In genomic region chr19:14520543-14520942, GRCh38 we compare ENCODE assay signal across 13 cellular contexts. TPM values are rescaled to one million over a fixed set of nuclear protein-coding genes. Genes with fewer than 3 reads are reported as not detected.
DNase-seq lines count a peak whose midpoint lies in the region; ATAC-seq, FAIRE-seq and TF ChIP-seq lines count a peak whose summit lies in the region.
"Had no signal": no experiment of that assay in that cellular context is flagged by ENCODE, and none has a peak within 500 bp of the region (broad histone marks: within the 10 kb centered on the region; RNA-seq: fewer than 3 reads in every experiment).

No MANE protein-coding gene starts in this region.

- H3K27ac Mint-ChIP-seq in CD4-positive, alpha-beta memory T cell: peak overlapping the region; percentile 93 to 99 (median 99)

- H2BK5ac ChIP-seq in neuronal stem cell (ENCODE audit: low read length): no peak overlapping the region

- H4K8ac ChIP-seq in neuronal stem cell (ENCODE audit: low read depth, low read length): no peak overlapping the region

- intact Hi-C loops in CD4-positive, alpha-beta memory T cell (cut with micrococcal nuclease): loop anchor here (10.0 kb wide), 1 partner anchor 676 kb away; no protein-coding TSS in a partner anchor
- intact Hi-C loops in K562 (cut with micrococcal nuclease): no loop called here

- H3K18ac ChIP-seq in neuronal stem cell (ENCODE audit: low read length): no peak overlapping the region

- peaks cover 18 to 27% of the 10 kb centered on the region in 2 donors for H3K36me3 Mint-ChIP-seq in CD4-positive, alpha-beta memory T cell

- H3K9me1 ChIP-seq in K562 (ENCODE audit: control insufficient read depth, insufficient read depth, low read length): no peaks in the 10 kb centered on the region

- H3K4me3 ChIP-seq in CD4-positive, alpha-beta memory T cell (ENCODE audit: low read length in 2 of 2): no peak overlapping the region
- H3K4me3 ChIP-seq in Loucy (ENCODE audit: low read length, poor library complexity, severe bottlenecking) (no peak overlapping the region), K562 (no peak overlapping the region), neuronal stem cell (ENCODE audit: low read length in 2 of 2) (no peak overlapping the region)
- H3K4me3 ChIP-seq: MG63 had no signal

- no peak for TF ChIP-seq EP300 in K562 (IDR thresholded peaks at IDR 0.05; ENCODE audit: low read length)

- H3K79me2 ChIP-seq in Loucy (ENCODE audit: insufficient read depth, low read length) (peaks cover 26% of the 10 kb centered on the region), K562 (ENCODE audit: control insufficient read depth, insufficient read depth, low read length) (peaks cover 30% of the 10 kb centered on the region)

- TF ChIP-seq POLR2A in K562 (conservative IDR thresholded peaks at IDR 0.05): no peak

- no peak overlapping the region for H2BK120ac ChIP-seq in neuronal stem cell (ENCODE audit: low read depth, low read length)

- H3K4me3 Mint-ChIP-seq in CD4-positive, alpha-beta memory T cell: peak overlapping the region in 4 of 8 donors; percentile 18 to 98 (median 46)

- ATAC-seq in K562: no peak
- ATAC-seq in HG02588 (IDR thresholded peaks at IDR 0.05; ENCODE audit: unreplicated experiment): no peak

- H3K27ac ChIP-seq in CD4-positive, alpha-beta memory T cell (ENCODE audit: low read depth, low read length): peak overlapping the region; percentile 81
- H3K27ac ChIP-seq in K562 (ENCODE audit: extremely low read depth, low read depth, low read length) (no peak overlapping the region), neuronal stem cell (replicated peaks; ENCODE audit: low read length) (no peak overlapping the region)

- H3K27me3 Mint-ChIP-seq in CD4-positive, alpha-beta memory T cell: no peaks in the 10 kb centered on the region

- in situ Hi-C loops in K562 (cut with MboI): no loop called here

- H2AK5ac ChIP-seq in neuronal stem cell (ENCODE audit: low read depth, low read length): no peak overlapping the region

- TF ChIP-seq RAD21 in K562 (CRISPR knock-in tag; conservative IDR thresholded peaks at IDR 0.05 in 1 of 2, IDR thresholded peaks at IDR 0.05 in 1 of 2): no peak

- no peak for DNase-seq in CD4-positive, alpha-beta memory T cell
- DNase-seq in K562 (ENCODE audit: extremely low read depth in 1 of 4, low spot score in 3 of 4) (no peak), neuronal stem cell (ENCODE audit: low spot score) (no peak), NCI-H2171 treated with DMSO at 0.1 percent for 48 hours (lab: John Stamatoyannopoulos, UW) (no peak), GOT3 (lab: John Stamatoyannopoulos, UW) (no peak)
- DNase-seq in stimulated activated CD4-positive, alpha-beta T cell treated with anti-CD3 and anti-CD28 coated beads, Interleukin-4, amount 100 ng/mL, for 1 hour: no peak
- DNase-seq: central memory CD4-positive, alpha-beta T cell; RPMI8226 had no signal

- no peak overlapping the region for H3K14ac ChIP-seq in neuronal stem cell (ENCODE audit: low read length)

- no peak overlapping the region for H2BK15ac ChIP-seq in neuronal stem cell (ENCODE audit: low read length)

- CTCF ChIA-PET in CD4-positive, alpha-beta memory T cell (lab: Charles Lee; ENCODE audit: partially characterized antibody): interaction anchor here (1.1 to 4.3 kb wide), 2 partner anchors 15 to 18 kb away, joined by 3 to 39 read pairs; no protein-coding TSS in a partner anchor
- CTCF ChIA-PET in K562 (lab: Yijun Ruan, JAX; ENCODE audit: low intra/inter-chr PET ratio): no interaction called here

- FAIRE-seq in K562 (lab: Jason Lieb, UNC): no peak
- FAIRE-seq: TTC549 had no signal

- H3K4ac ChIP-seq in neuronal stem cell (ENCODE audit: low read length): no peak overlapping the region

- H3K23ac ChIP-seq in neuronal stem cell (ENCODE audit: low read depth, low read length, poor library complexity): no peak overlapping the region

- no peaks in the 10 kb centered on the region for H3F3A ChIP-seq in Loucy (ENCODE audit: low read depth)

- H2BK12ac ChIP-seq in neuronal stem cell (ENCODE audit: low read length): no peak overlapping the region

- POLR2A ChIA-PET in CD4-positive, alpha-beta memory T cell (lab: Charles Lee; ENCODE audit: partially characterized antibody): interaction anchor here (1.3 to 28.2 kb wide), 6 partner anchors 10 to 139 kb away, joined by 3 to 1220 read pairs (median 8); partner anchors contain the start of genes ADGRE5, DNAJB1 and GIPC1
- POLR2A ChIA-PET in K562 (lab: Yijun Ruan, JAX): interaction anchor here (0.6 to 1.2 kb wide), 2 partner anchors 11 to 48 kb away, joined by 3 read pairs; no protein-coding TSS in a partner anchor

- TF ChIP-seq CTCF in Loucy (conservative IDR thresholded peaks at IDR 0.05; ENCODE audit: low read length): no peak
- TF ChIP-seq CTCF in K562 (IDR thresholded peaks at IDR 0.05 in 2 of 3, conservative IDR thresholded peaks at IDR 0.05 in 1 of 3; ENCODE audit: insufficient read depth in 2 of 3, low read depth in 1 of 3, low read length in 3 of 3): no peak

- peak overlapping the region; percentile 75 for H3K9ac ChIP-seq in Loucy (ENCODE audit: low read depth, low read length, poor library complexity, severe bottlenecking)
- peak overlapping the region in 1 of 2 experiments; percentile 61; a peak in 1 of 4 replicates for H3K9ac ChIP-seq in K562 (ENCODE audit: insufficient read depth in 1 of 2, low read depth in 2 of 2, low read length in 2 of 2)
- no peak overlapping the region for H3K9ac ChIP-seq in neuronal stem cell (ENCODE audit: low read depth, low read length, poor library complexity)

- H3K9me2 ChIP-seq in Loucy (replicated peaks; ENCODE audit: low read depth, low read length): no peaks in the 10 kb centered on the region

- H3K79me1 ChIP-seq in neuronal stem cell (ENCODE audit: low read depth, low read length): peaks cover 5% of the 10 kb centered on the region

- no TSS peak for BruUV-seq in K562 (replicated peaks; lab: Mats Ljungman, UMichigan)

- no peaks in the 10 kb centered on the region for H3K27me3 ChIP-seq in CD4-positive, alpha-beta memory T cell (ENCODE audit: insufficient read depth, low read length)
- H3K27me3 ChIP-seq in Loucy (ENCODE audit: insufficient read depth, low read length, poor library complexity, severe bottlenecking) (no peaks in the 10 kb centered on the region), K562 (ENCODE audit: control insufficient read depth in 2 of 2, insufficient read depth in 2 of 2, low read length in 2 of 2) (no peaks in the 10 kb centered on the region), neuronal stem cell (ENCODE audit: control insufficient read depth in 3 of 3, insufficient read depth in 3 of 3, low read depth in 1 of 3, low read length in 3 of 3) (no peaks in the 10 kb centered on the region)
- H3K27me3 ChIP-seq: MG63 had no signal

- peak overlapping the region; percentile 80 for H3K4me2 ChIP-seq in Loucy (ENCODE audit: low read depth, low read length, poor library complexity, severe bottlenecking)
- H3K4me2 ChIP-seq in K562 (ENCODE audit: insufficient read depth, low read length): no peak overlapping the region
- no peak overlapping the region for H3K4me2 ChIP-seq in neuronal stem cell (ENCODE audit: insufficient read depth, low read length, poor library complexity, severe bottlenecking)

- peaks cover 75% of the 10 kb centered on the region for H3K4me1 ChIP-seq in CD4-positive, alpha-beta memory T cell (ENCODE audit: insufficient read depth, low read length)
- H3K4me1 ChIP-seq in Loucy (ENCODE audit: insufficient read depth, low read length, poor library complexity, severe bottlenecking) (peaks cover 54% of the 10 kb centered on the region), K562 (replicated peaks in 1 of 2; ENCODE audit: control insufficient read depth in 2 of 2, insufficient read depth in 2 of 2, low read length in 2 of 2) (peaks cover 32 to 35% of the 10 kb centered on the region in 2 experiments), neuronal stem cell (ENCODE audit: control insufficient read depth in 2 of 2, insufficient read depth in 1 of 2, low read depth in 1 of 2, low read length in 2 of 2) (peaks cover 10 to 13% of the 10 kb centered on the region in 2 donors)

- no peak overlapping the region for H4K91ac ChIP-seq in neuronal stem cell (ENCODE audit: low read depth, low read length, poor library complexity)

- H4K20me1 ChIP-seq in Loucy (ENCODE audit: insufficient read depth, low read length, poor library complexity, severe bottlenecking) (peaks cover 21% of the 10 kb centered on the region), K562 (replicated peaks; ENCODE audit: control insufficient read depth, insufficient read depth, low read length) (peaks cover 20% of the 10 kb centered on the region)

- no peak overlapping the region for H2AFZ ChIP-seq in Loucy (ENCODE audit: low read length)
- H2AFZ ChIP-seq in K562 (ENCODE audit: low read depth, low read length): no peak overlapping the region
- peak overlapping the region; percentile 2 for H2AFZ ChIP-seq in neuronal stem cell (ENCODE audit: low read length)

- H3K9me3 ChIP-seq in CD4-positive, alpha-beta memory T cell (ENCODE audit: control insufficient read depth in 1 of 2, low read length in 2 of 2): no peaks in the 10 kb centered on the region
- H3K9me3 ChIP-seq in Loucy (ENCODE audit: insufficient read depth, low read depth, low read length): no peaks in the 10 kb centered on the region
- no peaks in the 10 kb centered on the region for H3K9me3 ChIP-seq in K562 (replicated peaks; ENCODE audit: control insufficient read depth, insufficient read depth, low read depth, low read length)
- no peaks in the 10 kb centered on the region for H3K9me3 ChIP-seq in neuronal stem cell (replicated peaks in 1 of 2; ENCODE audit: control insufficient read depth in 2 of 2, insufficient read depth in 1 of 2, low read depth in 1 of 2, low read length in 2 of 2)
- H3K9me3 ChIP-seq: MG63 had no signal

- WGBS in K562 (ENCODE audit: insufficient coverage, low coverage, missing lambda C conversion rate): 72% methylated on average over 4 of the region's 4 CpGs
- WGBS in neuronal stem cell (ENCODE audit: extremely low coverage in 2 of 2, insufficient read length in 2 of 2, insufficient replicate concordance in 1 of 2), 2 donors: no CpG with 5 or more reads among the region's 4 CpGs

- peaks cover 40 to 78% (median 56%) of the 10 kb centered on the region in 4 donors for H3K4me1 Mint-ChIP-seq in CD4-positive, alpha-beta memory T cell

- H3K36me3 ChIP-seq in CD4-positive, alpha-beta memory T cell (ENCODE audit: insufficient read depth, low read length): peaks cover 10% of the 10 kb centered on the region
- peaks cover 10% of the 10 kb centered on the region; the same call in 1 of the 2 replicates for H3K36me3 ChIP-seq in Loucy (ENCODE audit: insufficient read depth, low read length)
- H3K36me3 ChIP-seq in K562 (ENCODE audit: control insufficient read depth, insufficient read depth, low read length): peaks cover 22% of the 10 kb centered on the region
- peaks cover 8 to 18% of the 10 kb centered on the region in 2 donors for H3K36me3 ChIP-seq in neuronal stem cell (replicated peaks in 1 of 2; ENCODE audit: control insufficient read depth in 2 of 2, insufficient read depth in 2 of 2, low read length in 2 of 2)

- peaks cover 0 to 5% (median 0%) of the 10 kb centered on the region in 8 donors for H3K9me3 Mint-ChIP-seq in CD4-positive, alpha-beta memory T cell

RNA-seq across cellular contexts. Expression of gene DNAJB1, which starts 2.3 kb away (rescaled TPM):
- 100 to 1,000 TPM; 122 to 138 TPM for total RNA-seq in CD4-positive, alpha-beta memory T cell
- polyA plus RNA-seq in CD4-positive, alpha-beta memory T cell: 100 to 1,000 TPM; 307 to 824 TPM
- 66.1 and 87.4 TPM in 2 replicates for total RNA-seq in K562 (2011; cell fraction: chromatin; rRNA removed; ENCODE audit: low replicate concordance)
- 67.0 and 68.3 TPM in 2 replicates for total RNA-seq in K562 (2011; cell fraction: nucleolus; rRNA removed)
- 68.0 and 69.1 TPM in 2 replicates for total RNA-seq in K562 (2011; cell fraction: nucleoplasm; rRNA removed)
- total RNA-seq in K562 (2014; rRNA removed): 62.1 and 71.5 TPM in 2 replicates
- 51.2 and 60.9 TPM in 2 replicates for total RNA-seq in K562 (2014; rRNA removed; fragmentation: Illumina TruSeq; extraction: Trizol)
- total RNA-seq in K562 (2015; rRNA removed; fragmentation: Illumina TruSeq; extraction: Trizol): 85.3 and 86.5 TPM in 2 replicates
- total RNA-seq in K562 (2021): 94.8 and 99.9 TPM in 2 replicates
- polyA plus RNA-seq in K562 (2011; rRNA removed): 83.5 and 113 TPM in 2 replicates
- polyA plus RNA-seq in K562 (2011; cell fraction: cytosol; rRNA removed): 101 TPM in 2 replicates
- 78.2 and 79.0 TPM in 2 replicates for polyA plus RNA-seq in K562 (2011; cell fraction: nucleus; rRNA removed)
- 69.4 and 84.8 TPM in 2 replicates for polyA plus RNA-seq in K562 (2012)
- polyA plus RNA-seq in K562 (2014; fragmentation: Illumina TruSeq; extraction: Trizol): 78.3 and 100 TPM in 2 replicates
- 10 to 100 TPM; 13.2 to 16.2 TPM for polyA plus RNA-seq in K562 (2014; fragmentation: Nextera tagmentation; extraction: Ambion mirVana)
- polyA plus RNA-seq in K562 (2014; rRNA removed): 61.7 and 79.2 TPM in 2 replicates
- 71.6 and 93.9 TPM in 2 replicates for polyA minus RNA-seq in K562 (2011; rRNA and poly(A)+ RNA removed)
- 31.4 and 40.9 TPM in 2 replicates for polyA minus RNA-seq in K562 (2011; cell fraction: cytosol; rRNA and poly(A)+ RNA removed)
- polyA minus RNA-seq in K562 (2011; cell fraction: nucleus; rRNA and poly(A)+ RNA removed): 22.5 and 40.4 TPM in 2 replicates
- 49.6 TPM for polyA plus RNA-seq in neuronal stem cell (2013, experiment 1 of 2)
- 49.2 TPM for polyA plus RNA-seq in neuronal stem cell (2013, experiment 2 of 2)

RNA-seq across cellular contexts. Expression of gene TECR, which starts 8.9 kb away (rescaled TPM):
- 100 to 1,000 TPM; 189 to 194 TPM for total RNA-seq in CD4-positive, alpha-beta memory T cell
- polyA plus RNA-seq in CD4-positive, alpha-beta memory T cell: 100 to 1,000 TPM; 246 to 269 TPM
- 122 and 325 TPM in 2 replicates for total RNA-seq in K562 (2011; cell fraction: chromatin; rRNA removed; ENCODE audit: low replicate concordance)
- 437 and 484 TPM in 2 replicates for total RNA-seq in K562 (2011; cell fraction: nucleolus; rRNA removed)
- total RNA-seq in K562 (2011; cell fraction: nucleoplasm; rRNA removed): 307 and 324 TPM in 2 replicates
- 86.0 and 158 TPM in 2 replicates for total RNA-seq in K562 (2014; rRNA removed)
- 33.1 and 36.7 TPM in 2 replicates for total RNA-seq in K562 (2014; rRNA removed; fragmentation: Illumina TruSeq; extraction: Trizol)
- total RNA-seq in K562 (2015; rRNA removed; fragmentation: Illumina TruSeq; extraction: Trizol): 81.9 and 91.6 TPM in 2 replicates
- 186 and 195 TPM in 2 replicates for total RNA-seq in K562 (2021)
- polyA plus RNA-seq in K562 (2011; rRNA removed): 68.0 and 169 TPM in 2 replicates
- polyA plus RNA-seq in K562 (2011; cell fraction: cytosol; rRNA removed): 224 and 335 TPM in 2 replicates
- polyA plus RNA-seq in K562 (2011; cell fraction: nucleus; rRNA removed): 326 and 378 TPM in 2 replicates
- 229 and 297 TPM in 2 replicates for polyA plus RNA-seq in K562 (2012)
- 204 and 211 TPM in 2 replicates for polyA plus RNA-seq in K562 (2014; fragmentation: Illumina TruSeq; extraction: Trizol)
- polyA plus RNA-seq in K562 (2014; fragmentation: Nextera tagmentation; extraction: Ambion mirVana): 10 to 100 TPM; 29.3 to 73.2 TPM
- 81.4 and 108 TPM in 2 replicates for polyA plus RNA-seq in K562 (2014; rRNA removed)
- polyA minus RNA-seq in K562 (2011; rRNA and poly(A)+ RNA removed): 76.6 and 95.7 TPM in 2 replicates
- 188 and 209 TPM in 2 replicates for polyA minus RNA-seq in K562 (2011; cell fraction: cytosol; rRNA and poly(A)+ RNA removed)
- 66.2 and 80.1 TPM in 2 replicates for polyA minus RNA-seq in K562 (2011; cell fraction: nucleus; rRNA and poly(A)+ RNA removed)
- 225 TPM for polyA plus RNA-seq in neuronal stem cell (2013, experiment 1 of 2)
- polyA plus RNA-seq in neuronal stem cell (2013, experiment 2 of 2): 213 TPM

RNA-seq across cellular contexts. Expression of gene GIPC1, which starts 24.6 kb away (rescaled TPM):
- 10 to 100 TPM; 32.3 to 33.8 TPM for total RNA-seq in CD4-positive, alpha-beta memory T cell
- polyA plus RNA-seq in CD4-positive, alpha-beta memory T cell: 10 to 100 TPM; 50.1 to 63.6 TPM
- 18.6 and 50.3 TPM in 2 replicates for total RNA-seq in K562 (2011; cell fraction: chromatin; rRNA removed; ENCODE audit: low replicate concordance)
- 32.9 and 38.4 TPM in 2 replicates for total RNA-seq in K562 (2011; cell fraction: nucleolus; rRNA removed)
- 26.4 and 30.8 TPM in 2 replicates for total RNA-seq in K562 (2011; cell fraction: nucleoplasm; rRNA removed)
- total RNA-seq in K562 (2014; rRNA removed) (54.7 and 71.2 TPM in 2 replicates), K562 (2014; rRNA removed; fragmentation: Illumina TruSeq; extraction: Trizol) (7.8 and 12.0 TPM in 2 replicates), K562 (2015; rRNA removed; fragmentation: Illumina TruSeq; extraction: Trizol) (39.7 and 46.3 TPM in 2 replicates), K562 (2021) (49.7 and 51.7 TPM in 2 replicates)
- polyA plus RNA-seq in K562 (2011; rRNA removed) (24.8 and 26.6 TPM in 2 replicates), K562 (2014; fragmentation: Illumina TruSeq; extraction: Trizol) (13.6 and 35.1 TPM in 2 replicates), K562 (2014; fragmentation: Nextera tagmentation; extraction: Ambion mirVana) (1 to 10 TPM in 1 of 2 experiments, under 1 TPM in 1; 0.49 to 1.1 TPM), K562 (2014; rRNA removed) (50.8 and 52.2 TPM in 2 replicates)
- polyA plus RNA-seq in K562 (2011; cell fraction: cytosol; rRNA removed): 25.0 and 75.6 TPM in 2 replicates
- polyA plus RNA-seq in K562 (2011; cell fraction: nucleus; rRNA removed): 15.3 and 27.8 TPM in 2 replicates
- polyA plus RNA-seq in K562 (2012): 37.9 and 39.8 TPM in 2 replicates
- polyA minus RNA-seq in K562 (2011; rRNA and poly(A)+ RNA removed): 6.3 and 11.7 TPM in 2 replicates
- 32.3 and 41.7 TPM in 2 replicates for polyA minus RNA-seq in K562 (2011; cell fraction: cytosol; rRNA and poly(A)+ RNA removed)
- 8.9 and 9.0 TPM in 2 replicates for polyA minus RNA-seq in K562 (2011; cell fraction: nucleus; rRNA and poly(A)+ RNA removed)
- polyA plus RNA-seq in neuronal stem cell (2013, experiment 1 of 2): 47.5 TPM
- 45.1 TPM for polyA plus RNA-seq in neuronal stem cell (2013, experiment 2 of 2)

RNA-seq across cellular contexts. Expression of gene PTGER1, which starts 45.4 kb away (rescaled TPM):
- total RNA-seq in CD4-positive, alpha-beta memory T cell: not detected
- not detected for polyA plus RNA-seq in CD4-positive, alpha-beta memory T cell
- total RNA-seq in K562 (2011; cell fraction: chromatin; rRNA removed; ENCODE audit: low replicate concordance): not detected in 2 replicates
- total RNA-seq in K562 (2011; cell fraction: nucleolus; rRNA removed): 1.1 and 1.3 TPM in 2 replicates
- 0.51 TPM in 1 of 2 replicates, not detected in the other for total RNA-seq in K562 (2011; cell fraction: nucleoplasm; rRNA removed)
- total RNA-seq in K562 (2014; rRNA removed): 0.27 and 0.29 TPM in 2 replicates
- total RNA-seq in K562 (2014; rRNA removed; fragmentation: Illumina TruSeq; extraction: Trizol): not detected in 2 replicates
- not detected in 2 replicates for total RNA-seq in K562 (2015; rRNA removed; fragmentation: Illumina TruSeq; extraction: Trizol)
- 0.29 and 0.35 TPM in 2 replicates for total RNA-seq in K562 (2021)
- polyA plus RNA-seq in K562 (2011; rRNA removed): 0.06 TPM in 1 of 2 replicates, not detected in the other
- 0.10 and 0.88 TPM in 2 replicates for polyA plus RNA-seq in K562 (2011; cell fraction: cytosol; rRNA removed)
- 0.13 and 0.34 TPM in 2 replicates for polyA plus RNA-seq in K562 (2011; cell fraction: nucleus; rRNA removed)
- 0.16 and 0.65 TPM in 2 replicates for polyA plus RNA-seq in K562 (2012)
- not detected in 2 replicates for polyA plus RNA-seq in K562 (2014; fragmentation: Illumina TruSeq; extraction: Trizol)
- polyA plus RNA-seq in K562 (2014; fragmentation: Nextera tagmentation; extraction: Ambion mirVana): not detected
- polyA plus RNA-seq in K562 (2014; rRNA removed): 0.34 and 0.36 TPM in 2 replicates
- not detected in 2 replicates for polyA minus RNA-seq in K562 (2011; rRNA and poly(A)+ RNA removed)
- polyA minus RNA-seq in K562 (2011; cell fraction: cytosol; rRNA and poly(A)+ RNA removed): not detected in 2 replicates
- polyA minus RNA-seq in K562 (2011; cell fraction: nucleus; rRNA and poly(A)+ RNA removed): 0.40 TPM in 1 of 2 replicates, not detected in the other
- polyA plus RNA-seq in neuronal stem cell (2013, experiment 1 of 2): 0.26 TPM
- 0.29 TPM for polyA plus RNA-seq in neuronal stem cell (2013, experiment 2 of 2)
- total RNA-seq: temporal lobe had no signal

RNA-seq across cellular contexts. Expression of gene NDUFB7, which starts 51.3 kb away (rescaled TPM):
- total RNA-seq in CD4-positive, alpha-beta memory T cell: 10 to 100 TPM; 56.6 to 67.2 TPM
- 100 to 1,000 TPM; 177 to 252 TPM for polyA plus RNA-seq in CD4-positive, alpha-beta memory T cell
- 5.1 and 13.9 TPM in 2 replicates for total RNA-seq in K562 (2011; cell fraction: chromatin; rRNA removed; ENCODE audit: low replicate concordance)
- total RNA-seq in K562 (2011; cell fraction: nucleolus; rRNA removed): 55.0 and 85.4 TPM in 2 replicates
- 23.9 and 26.6 TPM in 2 replicates for total RNA-seq in K562 (2011; cell fraction: nucleoplasm; rRNA removed)
- total RNA-seq in K562 (2014; rRNA removed): 842 and 854 TPM in 2 replicates
- total RNA-seq in K562 (2014; rRNA removed; fragmentation: Illumina TruSeq; extraction: Trizol): 7.4 and 14.9 TPM in 2 replicates
- total RNA-seq in K562 (2015; rRNA removed; fragmentation: Illumina TruSeq; extraction: Trizol): 227 and 243 TPM in 2 replicates
- total RNA-seq in K562 (2021): 289 and 313 TPM in 2 replicates
- 137 and 185 TPM in 2 replicates for polyA plus RNA-seq in K562 (2011; rRNA removed)
- polyA plus RNA-seq in K562 (2011; cell fraction: cytosol; rRNA removed): 393 and 1,045 TPM in 2 replicates
- polyA plus RNA-seq in K562 (2011; cell fraction: nucleus; rRNA removed): 125 and 147 TPM in 2 replicates
- 246 and 272 TPM in 2 replicates for polyA plus RNA-seq in K562 (2012)
- polyA plus RNA-seq in K562 (2014; fragmentation: Illumina TruSeq; extraction: Trizol): 37.6 and 257 TPM in 2 replicates
- 10 to 100 TPM; 31.3 to 91.8 TPM for polyA plus RNA-seq in K562 (2014; fragmentation: Nextera tagmentation; extraction: Ambion mirVana)
- 810 and 833 TPM in 2 replicates for polyA plus RNA-seq in K562 (2014; rRNA removed)
- polyA minus RNA-seq in K562 (2011; rRNA and poly(A)+ RNA removed): 14.2 and 24.3 TPM in 2 replicates
- polyA minus RNA-seq in K562 (2011; cell fraction: cytosol; rRNA and poly(A)+ RNA removed): 76.8 and 119 TPM in 2 replicates
- 20.3 and 27.4 TPM in 2 replicates for polyA minus RNA-seq in K562 (2011; cell fraction: nucleus; rRNA and poly(A)+ RNA removed)
- 181 TPM for polyA plus RNA-seq in neuronal stem cell (2013, experiment 1 of 2)
- 175 TPM for polyA plus RNA-seq in neuronal stem cell (2013, experiment 2 of 2)
